ENCODE assay signal across 38 cellular contexts in the genomic region with DNA sequence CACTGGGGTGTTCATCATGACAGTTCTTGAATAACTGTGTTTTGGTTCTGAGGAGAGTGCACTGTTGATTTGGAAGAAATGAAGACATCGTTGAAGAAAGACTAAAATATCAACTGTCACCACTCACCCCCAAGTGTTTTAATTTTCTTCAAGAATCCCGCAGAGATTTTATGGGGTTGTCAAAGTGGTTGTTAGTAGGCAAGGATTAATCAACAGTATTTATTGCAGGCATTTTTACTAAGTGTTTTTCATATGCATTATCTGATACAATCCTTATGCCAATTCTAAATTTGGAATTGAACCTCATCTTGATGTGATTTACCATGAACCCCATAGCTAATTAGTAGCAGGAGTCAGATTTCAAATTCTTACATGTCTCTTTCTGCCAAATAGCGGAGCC.
"Had no signal": no experiment of that assay in that cellular context is flagged by ENCODE, and none has a peak within 500 bp of the region (broad histone marks: within the 10 kb centered on the region; RNA-seq: fewer than 3 reads in every experiment).

No MANE protein-coding gene starts in this region.

- H3K27ac Mint-ChIP-seq: activated B cell treated with CpG ODN at 0.5 μM for 24 hours; activated CD4-positive, alpha-beta memory T cell treated with anti-CD3 and anti-CD28 coated beads for 36 hours; activated CD4-positive, alpha-beta T cell treated with anti-CD3 and anti-CD28 coated beads, Interleukin-2, amount 10 ng/mL, durations not matched to agents 24 days and 14 days; activated CD8-positive, alpha-beta T cell treated with anti-CD3 and anti-CD28 coated beads for 36 hours; activated naive CD4-positive, alpha-beta T cell treated with anti-CD3 and anti-CD28 coated beads for 36 hours; activated naive CD4-positive, alpha-beta T cell treated with anti-CD3 and anti-CD28 coated beads, Interleukin-2, amount 50 U/mL, for 72 hours; activated naive CD8-positive, alpha-beta T cell treated with anti-CD3 and anti-CD28 coated beads, Interleukin-2, amount 10 ng/mL, durations not matched to agents 7 days and 5 days; activated naive CD8-positive, alpha-beta T cell treated with anti-CD3 and anti-CD28 coated beads, Interleukin-2, amount 50 U/mL, for 24 hours; activated T-cell treated with anti-CD3 and anti-CD28 coated beads, Interleukin-2, amount 50 U/mL, for 72 hours; activated T-helper 1 cell treated with anti-CD3 and anti-CD28 coated beads, Interleukin-12 subunit alpha, Interleukin-12 subunit beta, Interleukin-2, Interleukin-4 antibody, amounts not matched to agents 30 ng/mL and 10 ng/mL and 1 ng/mL, durations not matched to agents 14 hours and 24 hours and 36 hours; activated T-helper 17 cell treated with anti-CD3 and anti-CD28 coated beads, Interleukin-2, amount 50 U/mL, for 72 hours; T-helper 1 cell treated with Interleukin-12 subunit alpha and Interleukin-12 subunit beta and Interleukin-4 antibody, amounts not matched to agents 30 μg/mL and 1 μg/mL, for 36 hours; T-helper 2 cell treated with Interferon-gamma antibody and Interleukin-4, amounts not matched to agents 5 μg/mL and 100 μg/mL, for 36 hours had no signal

- H3K4me3 Mint-ChIP-seq: activated B cell treated with CpG ODN at 0.5 μM for 24 hours; activated CD4-positive, alpha-beta memory T cell treated with anti-CD3 and anti-CD28 coated beads for 36 hours; activated CD4-positive, alpha-beta T cell treated with anti-CD3 and anti-CD28 coated beads, Interleukin-2, amount 10 ng/mL, durations not matched to agents 24 days and 14 days; activated CD8-positive, alpha-beta T cell treated with anti-CD3 and anti-CD28 coated beads for 36 hours; activated naive CD4-positive, alpha-beta T cell treated with anti-CD3 and anti-CD28 coated beads for 36 hours; activated naive CD8-positive, alpha-beta T cell treated with anti-CD3 and anti-CD28 coated beads, Interleukin-2, amount 10 ng/mL, durations not matched to agents 7 days and 5 days; activated naive CD8-positive, alpha-beta T cell treated with anti-CD3 and anti-CD28 coated beads, Interleukin-2, amount 50 U/mL, for 24 hours; activated T-cell treated with anti-CD3 and anti-CD28 coated beads, Interleukin-2, amount 50 U/mL, for 4 hours; activated T-cell treated with anti-CD3 and anti-CD28 coated beads, Interleukin-2, amount 50 U/mL, for 72 hours; activated T-helper 1 cell treated with anti-CD3 and anti-CD28 coated beads, Interleukin-12 subunit alpha, Interleukin-12 subunit beta, Interleukin-2, Interleukin-4 antibody, amounts not matched to agents 30 ng/mL and 10 ng/mL and 1 ng/mL, durations not matched to agents 14 hours and 24 hours and 36 hours; activated T-helper 17 cell treated with anti-CD3 and anti-CD28 coated beads, Interleukin-2, amount 50 U/mL, for 72 hours; brain; central memory CD8-positive, alpha-beta T cell; T-helper 1 cell treated with Interleukin-12 subunit alpha and Interleukin-12 subunit beta and Interleukin-4 antibody, amounts not matched to agents 30 μg/mL and 1 μg/mL, for 36 hours; T-helper 2 cell treated with Interferon-gamma antibody and Interleukin-4, amounts not matched to agents 5 μg/mL and 100 μg/mL, for 36 hours had no signal

- H3K4me3 ChIP-seq: ascending aorta, cardiac muscle cell had no signal

- H3K4me1 ChIP-seq: ascending aorta had no signal

- H3K4me1 Mint-ChIP-seq: activated B cell treated with CpG ODN at 0.5 μM for 24 hours; activated CD4-positive, alpha-beta T cell treated with anti-CD3 and anti-CD28 coated beads, Interleukin-2, amount 10 ng/mL, durations not matched to agents 24 days and 14 days; activated naive CD8-positive, alpha-beta T cell treated with anti-CD3 and anti-CD28 coated beads, Interleukin-2, amount 10 ng/mL, durations not matched to agents 7 days and 5 days; activated naive CD8-positive, alpha-beta T cell treated with anti-CD3 and anti-CD28 coated beads, Interleukin-2, amount 50 U/mL, for 24 hours; activated T-helper 17 cell treated with anti-CD3 and anti-CD28 coated beads, Interleukin-2, amount 50 U/mL, for 72 hours; central memory CD8-positive, alpha-beta T cell had no signal

- H3K36me3 ChIP-seq: ascending aorta, cardiac muscle cell had no signal

- H3K36me3 Mint-ChIP-seq: activated CD4-positive, alpha-beta memory T cell treated with anti-CD3 and anti-CD28 coated beads for 36 hours; activated naive CD4-positive, alpha-beta T cell treated with anti-CD3 and anti-CD28 coated beads, Interleukin-2, amount 50 U/mL, for 72 hours; activated naive CD8-positive, alpha-beta T cell treated with anti-CD3 and anti-CD28 coated beads, Interleukin-2, amount 10 ng/mL, durations not matched to agents 7 days and 5 days; brain had no signal

- H3K9me3 Mint-ChIP-seq: activated CD4-positive, alpha-beta memory T cell treated with anti-CD3 and anti-CD28 coated beads for 36 hours; activated CD4-positive, alpha-beta T cell treated with anti-CD3 and anti-CD28 coated beads, Interleukin-2, amount 10 ng/mL, durations not matched to agents 24 days and 14 days; activated CD8-positive, alpha-beta T cell treated with anti-CD3 and anti-CD28 coated beads for 36 hours; activated naive CD4-positive, alpha-beta T cell treated with anti-CD3 and anti-CD28 coated beads for 36 hours; activated naive CD4-positive, alpha-beta T cell treated with anti-CD3 and anti-CD28 coated beads, Interleukin-2, amount 50 U/mL, for 72 hours; activated naive CD8-positive, alpha-beta T cell treated with anti-CD3 and anti-CD28 coated beads, Interleukin-2, amount 10 ng/mL, durations not matched to agents 7 days and 5 days; activated naive CD8-positive, alpha-beta T cell treated with anti-CD3 and anti-CD28 coated beads, Interleukin-2, amount 50 U/mL, for 24 hours; activated T-cell treated with anti-CD3 and anti-CD28 coated beads, Interleukin-2, amount 50 U/mL, for 4 hours; activated T-cell treated with anti-CD3 and anti-CD28 coated beads, Interleukin-2, amount 50 U/mL, for 72 hours; activated T-helper 1 cell treated with anti-CD3 and anti-CD28 coated beads, Interleukin-12 subunit alpha, Interleukin-12 subunit beta, Interleukin-2, Interleukin-4 antibody, amounts not matched to agents 30 ng/mL and 10 ng/mL and 1 ng/mL, durations not matched to agents 14 hours and 24 hours and 36 hours; activated T-helper 17 cell treated with anti-CD3 and anti-CD28 coated beads, Interleukin-2, amount 50 U/mL, for 72 hours; brain; central memory CD8-positive, alpha-beta T cell; T-helper 1 cell treated with Interleukin-12 subunit alpha and Interleukin-12 subunit beta and Interleukin-4 antibody, amounts not matched to agents 30 μg/mL and 1 μg/mL, for 36 hours; T-helper 2 cell treated with Interferon-gamma antibody and Interleukin-4, amounts not matched to agents 5 μg/mL and 100 μg/mL, for 36 hours had no signal

- H3K27ac ChIP-seq: ascending aorta, cardiac muscle cell, VCaP had no signal

- DNase-seq: activated B cell treated with CpG ODN at 0.5 μM for 24 hours; activated CD4-positive, alpha-beta memory T cell treated with anti-CD3 and anti-CD28 coated beads for 36 hours; activated CD4-positive, alpha-beta T cell treated with anti-CD3 and anti-CD28 coated beads for 4 hours; activated CD4-positive, alpha-beta T cell treated with anti-CD3 and anti-CD28 coated beads, Interleukin-2, amount 10 ng/mL, durations not matched to agents 24 days and 14 days; activated CD4-positive, alpha-beta T cell treated with anti-CD3 and anti-CD28 coated beads, Interleukin-2, amount 50 U/mL, for 1 hour; activated CD4-positive, alpha-beta T cell treated with anti-CD3 and anti-CD28 coated beads, Interleukin-2, amount 50 U/mL, for 4 hours; activated CD4-positive, CD25-positive, alpha-beta regulatory T cell treated with anti-CD3 and anti-CD28 coated beads, Interleukin-2, amount 50 U/mL, for 72 hours; activated CD8-positive, alpha-beta memory T cell treated with anti-CD3 and anti-CD28 coated beads, Interleukin-2, amount 50 U/mL, for 4 hours; activated CD8-positive, alpha-beta T cell treated with anti-CD3 and anti-CD28 coated beads for 36 hours; activated effector memory CD4-positive, alpha-beta T cell treated with anti-CD3 and anti-CD28 coated beads, Interleukin-2, amount 50 U/mL, for 16 hours; activated gamma-delta T cell treated with Interleukin-2 at 50 U/mL for 16 hours; activated naive CD4-positive, alpha-beta T cell; activated naive CD4-positive, alpha-beta T cell treated with anti-CD3 and anti-CD28 coated beads for 36 hours; activated naive CD4-positive, alpha-beta T cell treated with anti-CD3 and anti-CD28 coated beads, Interleukin-2, amount 50 U/mL, for 16 hours; activated naive CD8-positive, alpha-beta T cell treated with anti-CD3 and anti-CD28 coated beads, Interleukin-2, amount 10 ng/mL, durations not matched to agents 7 days and 5 days; activated naive CD8-positive, alpha-beta T cell treated with anti-CD3 and anti-CD28 coated beads, Interleukin-2, amount 50 U/mL, for 24 hours; activated T-cell treated with anti-CD3 and anti-CD28 coated beads for 4 hours; activated T-cell treated with anti-CD3 and anti-CD28 coated beads, Interleukin-2, amount 50 U/mL, for 1 hour; activated T-cell treated with anti-CD3 and anti-CD28 coated beads, Interleukin-2, amount 50 U/mL, for 4 hours; activated T-cell treated with anti-CD3 and anti-CD28 coated beads, Interleukin-2, amount 50 U/mL, for 72 hours; amygdala; anterior cingulate cortex; caudate nucleus; cerebellar nuclear complex; T-helper 2 cell; T-helper 9 cell had no signal

- ATAC-seq: activated CD8-positive, alpha-beta T cell treated with anti-CD3 and anti-CD28 coated beads for 36 hours; activated naive CD4-positive, alpha-beta T cell treated with anti-CD3 and anti-CD28 coated beads, Interleukin-2, amount 50 U/mL, for 72 hours; activated naive CD8-positive, alpha-beta T cell treated with anti-CD3 and anti-CD28 coated beads, Interleukin-2, amount 50 U/mL, for 24 hours; activated T-cell treated with anti-CD3 and anti-CD28 coated beads, Interleukin-2, amount 50 U/mL, for 4 hours; activated T-cell treated with anti-CD3 and anti-CD28 coated beads, Interleukin-2, amount 50 U/mL, for 72 hours; activated T-helper 17 cell treated with anti-CD3 and anti-CD28 coated beads, Interleukin-2, amount 50 U/mL, for 72 hours had no signal

- FAIRE-seq: bronchial epithelial cell, TTC549 had no signal

- H3K27me3 ChIP-seq: ascending aorta, cardiac muscle cell had no signal
